In genomic region chr2:25738383-25739343, GRCh38 we compare ENCODE assay signal across 18 cellular contexts.
"Had no signal": no experiment of that assay in that cellular context is flagged by ENCODE, and none has a peak within 500 bp of the region (broad histone marks: within the 10 kb centered on the region; RNA-seq: fewer than 3 reads in every experiment).

No MANE protein-coding gene starts in this region.

- H3K4me1 ChIP-seq: foreskin keratinocyte, prostate gland had no signal

- H3K4me3 Mint-ChIP-seq: activated naive CD8-positive, alpha-beta T cell treated with anti-CD3 and anti-CD28 coated beads, Interleukin-2, amount 10 ng/mL, durations not matched to agents 7 days and 5 days; activated T-helper 1 cell treated with anti-CD3 and anti-CD28 coated beads, Interleukin-12 subunit alpha, Interleukin-12 subunit beta, Interleukin-2, Interleukin-4 antibody, amounts not matched to agents 30 ng/mL and 10 ng/mL and 1 ng/mL, durations not matched to agents 14 hours and 24 hours and 36 hours; brain; neural crest cell; stimulated activated naive B cell treated with anti-CD40 and anti-IgM and Interleukin-4, amounts not matched to agents 10 μg/mL and 1 μg/mL and 100 μg/mL, for 72 hours; T-helper 1 cell treated with Interleukin-12 subunit alpha and Interleukin-12 subunit beta and Interleukin-4 antibody, amounts not matched to agents 30 μg/mL and 1 μg/mL, for 36 hours had no signal

- H3K27me3 Mint-ChIP-seq: activated naive CD8-positive, alpha-beta T cell treated with anti-CD3 and anti-CD28 coated beads, Interleukin-2, amount 10 ng/mL, durations not matched to agents 7 days and 5 days; brain; stimulated activated naive B cell treated with anti-CD40 and anti-IgM and Interleukin-4, amounts not matched to agents 10 μg/mL and 1 μg/mL and 100 μg/mL, for 72 hours had no signal

- H3K9me3 Mint-ChIP-seq: activated naive CD8-positive, alpha-beta T cell treated with anti-CD3 and anti-CD28 coated beads, Interleukin-2, amount 10 ng/mL, durations not matched to agents 7 days and 5 days; activated T-helper 1 cell treated with anti-CD3 and anti-CD28 coated beads, Interleukin-12 subunit alpha, Interleukin-12 subunit beta, Interleukin-2, Interleukin-4 antibody, amounts not matched to agents 30 ng/mL and 10 ng/mL and 1 ng/mL, durations not matched to agents 14 hours and 24 hours and 36 hours; brain; neural crest cell; stimulated activated naive B cell treated with anti-CD40 and anti-IgM and Interleukin-4, amounts not matched to agents 10 μg/mL and 1 μg/mL and 100 μg/mL, for 72 hours; T-helper 1 cell treated with Interleukin-12 subunit alpha and Interleukin-12 subunit beta and Interleukin-4 antibody, amounts not matched to agents 30 μg/mL and 1 μg/mL, for 36 hours had no signal

- H3K36me3 ChIP-seq: prostate gland had no signal

- H3K27me3 ChIP-seq: foreskin keratinocyte, spleen had no signal

- H3K27ac ChIP-seq: foreskin keratinocyte, prostate gland, spleen, thoracic aorta had no signal

- DNase-seq: activated CD4-positive, alpha-beta T cell treated with anti-CD3 and anti-CD28 coated beads, Interleukin-2, amount 50 U/mL, for 1 hour; activated naive CD4-positive, alpha-beta T cell; activated naive CD8-positive, alpha-beta T cell treated with anti-CD3 and anti-CD28 coated beads, Interleukin-2, amount 10 ng/mL, durations not matched to agents 7 days and 5 days; foreskin keratinocyte; hypothalamus; mammary epithelial cell; spleen; stimulated activated CD4-positive, alpha-beta T cell treated with anti-CD3 and anti-CD28 coated beads, Interleukin-4, amount 100 ng/mL, for 4 hours; stimulated activated naive B cell treated with anti-CD40 and anti-IgM and Interleukin-4, amounts not matched to agents 10 μg/mL and 1 μg/mL and 100 μg/mL, for 72 hours had no signal

- H3K4me3 ChIP-seq: coronary artery, prostate gland, spleen, thoracic aorta had no signal

- H3K9me3 ChIP-seq: prostate gland, spleen, thoracic aorta had no signal

- H3K27ac Mint-ChIP-seq: activated naive CD8-positive, alpha-beta T cell treated with anti-CD3 and anti-CD28 coated beads, Interleukin-2, amount 10 ng/mL, durations not matched to agents 7 days and 5 days; activated T-helper 1 cell treated with anti-CD3 and anti-CD28 coated beads, Interleukin-12 subunit alpha, Interleukin-12 subunit beta, Interleukin-2, Interleukin-4 antibody, amounts not matched to agents 30 ng/mL and 10 ng/mL and 1 ng/mL, durations not matched to agents 14 hours and 24 hours and 36 hours; brain; stimulated activated naive B cell treated with anti-CD40 and anti-IgM and Interleukin-4, amounts not matched to agents 10 μg/mL and 1 μg/mL and 100 μg/mL, for 72 hours; T-helper 1 cell treated with Interleukin-12 subunit alpha and Interleukin-12 subunit beta and Interleukin-4 antibody, amounts not matched to agents 30 μg/mL and 1 μg/mL, for 36 hours had no signal

- ATAC-seq: foreskin keratinocyte; left lobe of liver; sciatic nerve; stimulated activated naive B cell treated with anti-CD40 and anti-IgM and Interleukin-4, amounts not matched to agents 10 μg/mL and 1 μg/mL and 100 μg/mL, for 72 hours had no signal
